ENCODE assay signal across 16 cellular contexts in the genomic region with DNA sequence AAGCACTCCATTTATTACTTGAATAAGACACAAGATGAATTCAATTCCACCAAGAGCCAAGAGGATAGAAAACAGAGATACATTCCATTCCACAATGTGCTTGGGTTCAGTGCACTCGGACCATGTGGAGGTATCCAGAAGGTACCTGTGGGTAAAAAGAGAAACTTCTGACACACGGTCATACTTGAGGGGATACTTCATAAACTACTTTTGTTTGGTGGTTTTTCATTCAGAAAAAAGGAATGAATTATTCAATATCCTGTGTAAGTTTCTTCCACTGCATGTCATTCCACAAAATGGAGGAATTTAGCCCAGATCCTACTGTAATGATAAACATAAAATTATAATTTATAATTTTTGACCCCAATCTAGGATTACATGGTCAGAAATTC. TPM values are rescaled to one million over a fixed set of nuclear protein-coding genes. Genes with fewer than 3 reads are reported as not detected.
A peak's percentile ranks its signal among the peaks of the same experiment; 100 is the strongest.
DNase-seq lines count a peak whose midpoint lies in the region; ATAC-seq and TF ChIP-seq lines count a peak whose summit lies in the region.
"Had no signal": no experiment of that assay in that cellular context is flagged by ENCODE, and none has a peak within 500 bp of the region (broad histone marks: within the 10 kb centered on the region; RNA-seq: fewer than 3 reads in every experiment).

No MANE protein-coding gene starts in this region.

- H3K4me3 Mint-ChIP-seq in CD8-positive, alpha-beta memory T cell = no peak overlapping the region
- H3K4me3 Mint-ChIP-seq: naive thymus-derived CD4-positive, alpha-beta T cell had no signal

- no peak for TF ChIP-seq EP300 in gastroesophageal sphincter (IDR thresholded peaks at IDR 0.05)

- in situ Hi-C loops in GM23248 (cut with MboI) = no loop called here

- H3K4me3 ChIP-seq in GM23248 = no peak overlapping the region
- peak overlapping the region; percentile 50 for H3K4me3 ChIP-seq in SK-N-MC
- H3K4me3 ChIP-seq in gastroesophageal sphincter = no peak overlapping the region
- no peak overlapping the region for H3K4me3 ChIP-seq in skeletal muscle tissue (ENCODE audit: low read length in 3 of 3)
- no peak overlapping the region for H3K4me3 ChIP-seq in MG63
- H3K4me3 ChIP-seq in CD8-positive, alpha-beta memory T cell (ENCODE audit: low read length) = no peak overlapping the region
- H3K4me3 ChIP-seq: BLaER1 treated with 17β-estradiol and CSF1 and Interleukin-3, amounts not matched to agents 10 nM and 100 nM; Peyer's patch had no signal

- H3K27me3 ChIP-seq in GM23248 (replicated peaks; ENCODE audit: insufficient read depth) (no peaks in the 10 kb centered on the region), gastroesophageal sphincter (no peaks in the 10 kb centered on the region), skeletal muscle tissue (ENCODE audit: control insufficient read depth in 3 of 3, insufficient read depth in 3 of 3, low read length in 3 of 3) (no peaks in the 10 kb centered on the region), MG63 (no peaks in the 10 kb centered on the region)
- no peaks in the 10 kb centered on the region for H3K27me3 ChIP-seq in CD8-positive, alpha-beta memory T cell (ENCODE audit: insufficient read depth, low read length, poor library complexity, severe bottlenecking)
- H3K27me3 ChIP-seq: BLaER1 treated with 17β-estradiol and CSF1 and Interleukin-3, amounts not matched to agents 10 nM and 100 nM; Peyer's patch had no signal

- no peaks in the 10 kb centered on the region for H3K36me3 Mint-ChIP-seq in CD8-positive, alpha-beta memory T cell
- H3K36me3 Mint-ChIP-seq: naive thymus-derived CD4-positive, alpha-beta T cell had no signal

- H4K20me1 ChIP-seq in GM23248 (ENCODE audit: insufficient read depth) = no peaks in the 10 kb centered on the region
- H4K20me1 ChIP-seq: BLaER1 treated with 17β-estradiol and CSF1 and Interleukin-3, amounts not matched to agents 10 nM and 100 nM had no signal

- no peaks in the 10 kb centered on the region for H3K9me3 ChIP-seq in GM23248 (ENCODE audit: low read depth)
- no peaks in the 10 kb centered on the region for H3K9me3 ChIP-seq in SK-N-MC (ENCODE audit: low read depth, low read length)
- H3K9me3 ChIP-seq in gastroesophageal sphincter = no peaks in the 10 kb centered on the region
- no peaks in the 10 kb centered on the region for H3K9me3 ChIP-seq in skeletal muscle tissue (ENCODE audit: control insufficient read depth in 3 of 3, low read length in 3 of 3)
- no peaks in the 10 kb centered on the region for H3K9me3 ChIP-seq in MG63
- H3K9me3 ChIP-seq in CD8-positive, alpha-beta memory T cell (ENCODE audit: low read length) = no peaks in the 10 kb centered on the region
- H3K9me3 ChIP-seq: BLaER1 treated with 17β-estradiol and CSF1 and Interleukin-3, amounts not matched to agents 10 nM and 100 nM; Peyer's patch had no signal

- no peak for ATAC-seq in gastroesophageal sphincter

- WGBS in GM23248 (ENCODE audit: low coverage in 1 of 2, low lambda C conversion rate in 2 of 2, missing lambda C conversion rate in 2 of 2), 2 experiments = 59 to 70% methylated on average over 2 of the region's 2 CpGs
- 46 to 57% methylated on average over 2 of the region's 2 CpGs for WGBS in gastroesophageal sphincter (ENCODE audit: low coverage in 1 of 2), 2 donors

- H3K4me2 ChIP-seq in GM23248 (ENCODE audit: unreplicated experiment) = peak overlapping the region; percentile 64

- peaks cover 50% of the 10 kb centered on the region for H3K4me1 ChIP-seq in GM23248 (ENCODE audit: insufficient read depth)
- H3K4me1 ChIP-seq in gastroesophageal sphincter = peaks cover 3 to 28% (median 5%) of the 10 kb centered on the region in 3 donors
- peaks cover 0 to 2% (median 0%) of the 10 kb centered on the region in 3 donors for H3K4me1 ChIP-seq in skeletal muscle tissue (ENCODE audit: control insufficient read depth in 3 of 3, insufficient read depth in 3 of 3, low read length in 3 of 3)
- H3K4me1 ChIP-seq in CD8-positive, alpha-beta memory T cell (ENCODE audit: insufficient read depth, low read length) = no peaks in the 10 kb centered on the region

- no peak for TF ChIP-seq CTCF in gastroesophageal sphincter (IDR thresholded peaks at IDR 0.05)

- no peaks in the 10 kb centered on the region for H3K9me2 ChIP-seq in GM23248 (ENCODE audit: insufficient read depth)

- H2AFZ ChIP-seq in GM23248 = no peak overlapping the region

- H3K9ac ChIP-seq in GM23248 (no peak overlapping the region), SK-N-MC (ENCODE audit: insufficient read length) (no peak overlapping the region), skeletal muscle tissue (ENCODE audit: low read depth in 1 of 3, low read length in 3 of 3) (no peak overlapping the region)
- H3K9ac ChIP-seq: BLaER1 treated with 17β-estradiol and CSF1 and Interleukin-3, amounts not matched to agents 10 nM and 100 nM had no signal

- POLR2A ChIA-PET in CD8-positive, alpha-beta memory T cell (lab: Charles Lee) = no interaction called here

- H3K27ac Mint-ChIP-seq in CD8-positive, alpha-beta memory T cell = no peak overlapping the region
- H3K27ac Mint-ChIP-seq: naive thymus-derived CD4-positive, alpha-beta T cell had no signal

- no peak for TF ChIP-seq POLR2A in gastroesophageal sphincter (IDR thresholded peaks at IDR 0.05)

- no peaks in the 10 kb centered on the region for H3K4me1 Mint-ChIP-seq in CD8-positive, alpha-beta memory T cell

- CTCF ChIA-PET in CD8-positive, alpha-beta memory T cell (lab: Charles Lee) = interaction anchor here (1.6 kb wide), 1 partner anchor 28 kb away, joined by 3 read pairs; no protein-coding TSS in a partner anchor

- H3K36me3 ChIP-seq in GM23248 (ENCODE audit: low read depth) (no peaks in the 10 kb centered on the region), SK-N-MC (ENCODE audit: insufficient read depth, low read length) (no peaks in the 10 kb centered on the region), gastroesophageal sphincter (no peaks in the 10 kb centered on the region), skeletal muscle tissue (ENCODE audit: control insufficient read depth in 3 of 3, insufficient read depth in 3 of 3, low read length in 3 of 3) (peaks cover 0 to 7% (median 0%) of the 10 kb centered on the region in 3 donors), MG63 (peaks cover 76% of the 10 kb centered on the region)
- no peaks in the 10 kb centered on the region for H3K36me3 ChIP-seq in CD8-positive, alpha-beta memory T cell (ENCODE audit: insufficient read depth, low read length)
- H3K36me3 ChIP-seq: BLaER1 treated with 17β-estradiol and CSF1 and Interleukin-3, amounts not matched to agents 10 nM and 100 nM; Peyer's patch had no signal

- no peak overlapping the region for H3K27ac ChIP-seq in GM23248
- H3K27ac ChIP-seq in SK-N-MC = peak overlapping the region; percentile 70
- H3K27ac ChIP-seq in gastroesophageal sphincter = peak overlapping the region in 3 of 4 donors; percentile 30 to 40 (median 40)
- peak overlapping the region; percentile 2 for H3K27ac ChIP-seq in skeletal muscle tissue (ENCODE audit: low read depth, low read length)
- H3K27ac ChIP-seq in CD8-positive, alpha-beta memory T cell (ENCODE audit: low read depth, low read length) = no peak overlapping the region
- H3K27ac ChIP-seq in substantia nigra (ENCODE audit: low read depth, low read length, poor library complexity, severe bottlenecking) = no peak overlapping the region
- H3K27ac ChIP-seq: BLaER1 treated with 17β-estradiol and CSF1 and Interleukin-3, amounts not matched to agents 10 nM and 100 nM had no signal

- H3K9me3 Mint-ChIP-seq in CD8-positive, alpha-beta memory T cell = no peaks in the 10 kb centered on the region
- H3K9me3 Mint-ChIP-seq: naive thymus-derived CD4-positive, alpha-beta T cell had no signal

- peaks cover 86% of the 10 kb centered on the region for H3F3A ChIP-seq in GM23248 (ENCODE audit: insufficient read depth)

- peaks cover 1 to 28% of the 10 kb centered on the region in 2 donors for H3K27me3 Mint-ChIP-seq in CD8-positive, alpha-beta memory T cell

- DNase-seq in GM23248 = no peak
- DNase-seq in SK-N-MC (ENCODE audit: low read depth, low spot score) = no peak
- no peak for DNase-seq in MG63
- no peak for DNase-seq in CD8-positive, alpha-beta memory T cell
- no peak for DNase-seq in epidermal melanocyte (ENCODE audit: insufficient read length, low spot score)
- no peak for DNase-seq in substantia nigra (lab: John Stamatoyannopoulos, UW)
- DNase-seq: activated CD4-positive, CD25-positive, alpha-beta regulatory T cell; activated naive CD4-positive, alpha-beta T cell; DND-41; islet precursor cell; naive thymus-derived CD4-positive, alpha-beta T cell; Peyer's patch; stimulated activated CD4-positive, alpha-beta T cell treated with anti-CD3 and anti-CD28 coated beads, Interleukin-4, amount 100 ng/mL, for 4 hours had no signal

- no peaks in the 10 kb centered on the region for H3K79me2 ChIP-seq in GM23248 (ENCODE audit: insufficient read depth)

RNA-seq across cellular contexts. Expression of gene TM4SF1, which starts 5.7 kb away (rescaled TPM):
- total RNA-seq in GM23248 (2014; rRNA removed; shearing (Covaris generic)) = 7.2 and 10.5 TPM in 2 replicates
- 10.7 and 12.4 TPM in 2 replicates for polyA plus RNA-seq in GM23248 (2016; fragmentation: Nextera tagmentation; extraction: Ambion mirVana)
- total RNA-seq in gastroesophageal sphincter (100 to 1,000 TPM in 1 of 4 donors, 10 to 100 TPM in 3; 20.9 to 128 (median 71.9) TPM), skeletal muscle tissue (81.4 TPM)
- 408 and 422 TPM in 2 replicates for total RNA-seq in MG63 (2014; rRNA removed; shearing (Covaris generic); ENCODE audit: low replicate concordance)
- total RNA-seq in CD8-positive, alpha-beta memory T cell = under 1 TPM; 0.18 to 0.27 TPM
- polyA plus RNA-seq in CD8-positive, alpha-beta memory T cell = not detected
- total RNA-seq: naive thymus-derived CD4-positive, alpha-beta T cell had no signal
- polyA plus RNA-seq: naive thymus-derived CD4-positive, alpha-beta T cell had no signal

RNA-seq across cellular contexts. Expression of gene TM4SF18, which starts 38.3 kb away (rescaled TPM):
- total RNA-seq in GM23248 (2014; rRNA removed; shearing (Covaris generic)) = not detected in 2 replicates
- polyA plus RNA-seq in GM23248 (2016; fragmentation: Nextera tagmentation; extraction: Ambion mirVana) = not detected in 2 replicates
- total RNA-seq in gastroesophageal sphincter (10 to 100 TPM in 1 of 4 donors, 1 to 10 TPM in 3; 1.7 to 10.2 (median 7.1) TPM), skeletal muscle tissue (6.3 TPM)
- total RNA-seq in MG63 (2014; rRNA removed; shearing (Covaris generic); ENCODE audit: low replicate concordance) = 4.5 and 6.4 TPM in 2 replicates
- total RNA-seq in CD8-positive, alpha-beta memory T cell = not detected
- polyA plus RNA-seq in CD8-positive, alpha-beta memory T cell = not detected
- total RNA-seq: naive thymus-derived CD4-positive, alpha-beta T cell had no signal
- polyA plus RNA-seq: naive thymus-derived CD4-positive, alpha-beta T cell had no signal

Comparison
In these comparisons a context has a peak if more than half of its experiments do, and no peak if none do; other contexts are left out.
1. H3K27ac ChIP-seq: peak in SK-N-MC (single experiment), gastroesophageal sphincter (3 of 4) and skeletal muscle tissue (single experiment); none in GM23248 (single experiment), CD8-positive, alpha-beta memory T cell (single experiment) and substantia nigra (single experiment).